Comparison of ENCODE assay signal across 9 cellular contexts in the genomic region with DNA sequence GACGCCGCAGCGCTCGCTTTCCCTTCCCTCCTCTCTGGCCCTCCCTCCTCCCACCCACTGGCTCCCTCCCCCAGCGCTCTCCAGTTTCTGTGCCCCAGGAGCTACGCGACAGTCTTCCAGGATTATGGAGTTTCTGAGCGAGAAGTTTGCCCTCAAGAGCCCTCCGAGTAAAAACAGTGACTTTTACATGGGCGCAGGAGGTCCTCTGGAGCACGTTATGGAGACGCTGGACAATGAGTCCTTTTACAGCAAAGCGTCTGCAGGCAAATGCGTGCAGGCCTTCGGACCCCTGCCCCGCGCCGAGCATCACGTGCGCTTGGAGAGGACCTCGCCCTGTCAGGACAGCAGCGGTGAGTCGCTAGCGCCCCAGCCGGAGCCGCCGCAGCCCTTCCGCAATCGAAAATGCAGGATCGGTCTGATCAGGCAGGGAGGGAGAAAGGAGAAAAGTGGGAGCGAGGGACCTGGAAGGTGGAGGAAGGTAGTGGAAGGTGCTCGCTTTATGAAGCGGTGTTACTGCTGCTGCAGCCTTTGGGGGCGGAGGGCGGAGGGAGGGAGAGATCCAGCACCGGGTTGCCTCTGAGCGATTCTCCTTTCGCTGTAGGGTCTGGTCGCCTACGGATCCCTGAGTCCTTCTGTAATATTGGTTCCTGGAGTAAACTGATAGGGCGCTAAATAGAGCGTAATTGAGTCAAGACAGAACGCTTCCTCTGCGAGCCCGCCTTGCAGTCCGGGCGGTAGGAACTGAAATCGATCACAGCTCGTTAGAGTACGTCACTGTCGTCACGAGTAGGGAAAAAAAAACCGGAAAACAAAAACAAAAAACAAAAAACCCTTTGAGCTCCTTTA. TPM values are rescaled to one million over a fixed set of nuclear protein-coding genes. Genes with fewer than 3 reads are reported as not detected.
DNase-seq lines count a peak whose midpoint lies in the region; ATAC-seq and TF ChIP-seq lines count a peak whose summit lies in the region.
"Had no signal": no experiment of that assay in that cellular context is flagged by ENCODE, and none has a peak within 500 bp of the region (broad histone marks: within the 10 kb centered on the region; RNA-seq: fewer than 3 reads in every experiment).

A gene (plus strand): TSS at position 83 of the 846 bp plus-strand sequence. CDS start 42 bp downstream, at position 125.

- no peak for ATAC-seq in activated T-cell treated with anti-CD3 and anti-CD28 coated beads, Interleukin-2, amount 50 U/mL, for 4 hours
- no peak for ATAC-seq in activated naive CD8-positive, alpha-beta T cell treated with anti-CD3 and anti-CD28 coated beads, Interleukin-2, amount 50 U/mL, for 24 hours

- H4K20me1 ChIP-seq in KMS-11 (ENCODE audit: insufficient read depth): no peaks in the 10 kb centered on the region

- H3K27ac ChIP-seq in KMS-11: no peak within 1 kb of the TSS
- H3K27ac ChIP-seq in spleen: no peak within 1 kb of the TSS
- H3K27ac ChIP-seq in caudate nucleus (ENCODE audit: low read depth, low read length): no peak within 1 kb of the TSS

- no peaks in the 10 kb centered on the region for H3K9me3 Mint-ChIP-seq in activated T-cell treated with anti-CD3 and anti-CD28 coated beads, Interleukin-2, amount 50 U/mL, for 4 hours
- H3K9me3 Mint-ChIP-seq in activated naive CD8-positive, alpha-beta T cell treated with anti-CD3 and anti-CD28 coated beads, Interleukin-2, amount 50 U/mL, for 24 hours: peaks cover 3% of the 10 kb centered on the region
- H3K9me3 Mint-ChIP-seq: activated naive CD4-positive, alpha-beta T cell treated with anti-CD3 and anti-CD28 coated beads, Interleukin-2, amount 50 U/mL, for 24 hours had no signal

- H3K4me3 Mint-ChIP-seq in activated T-cell treated with anti-CD3 and anti-CD28 coated beads, Interleukin-2, amount 50 U/mL, for 4 hours: peak within 1 kb of the TSS; percentile 35
- H3K4me3 Mint-ChIP-seq in activated naive CD8-positive, alpha-beta T cell treated with anti-CD3 and anti-CD28 coated beads, Interleukin-2, amount 50 U/mL, for 24 hours: peak within 1 kb of the TSS; percentile 57
- H3K4me3 Mint-ChIP-seq: activated naive CD4-positive, alpha-beta T cell treated with anti-CD3 and anti-CD28 coated beads, Interleukin-2, amount 50 U/mL, for 24 hours had no signal

- no peak within 1 kb of the TSS for H3K4me3 ChIP-seq in KMS-11 (IDR thresholded peaks at IDR 0.05; ENCODE audit: insufficient read depth, low read depth, low read length)
- H3K4me3 ChIP-seq in iPS-15b (ENCODE audit: low read depth, low read length): peak within 1 kb of the TSS; percentile 88
- H3K4me3 ChIP-seq in spleen: peak within 1 kb of the TSS; percentile 8 to 64 (median 30)

- H3K9me3 ChIP-seq in iPS-15b (ENCODE audit: control insufficient read depth, insufficient read depth, low read length) (no peaks in the 10 kb centered on the region), spleen (peaks cover 0 to 7% (median 0%) of the 10 kb centered on the region in 8 donors)

- peak within 1 kb of the TSS; percentile 23; the same call in 1 of the 2 replicates for H3K4me2 ChIP-seq in KMS-11

- H3K36me3 Mint-ChIP-seq in activated T-cell treated with anti-CD3 and anti-CD28 coated beads, Interleukin-2, amount 50 U/mL, for 4 hours (ENCODE audit: insufficient read depth): no peaks in the 10 kb centered on the region
- no peaks in the 10 kb centered on the region for H3K36me3 Mint-ChIP-seq in activated naive CD8-positive, alpha-beta T cell treated with anti-CD3 and anti-CD28 coated beads, Interleukin-2, amount 50 U/mL, for 24 hours (ENCODE audit: low read depth)
- H3K36me3 Mint-ChIP-seq: activated naive CD4-positive, alpha-beta T cell treated with anti-CD3 and anti-CD28 coated beads, Interleukin-2, amount 50 U/mL, for 24 hours had no signal

- peak within 1 kb of the TSS; percentile 17; the same call in 1 of the 2 replicates for H3K9ac ChIP-seq in KMS-11
- H3K9ac ChIP-seq in iPS-15b (ENCODE audit: low read depth, low read length): peak within 1 kb of the TSS; percentile 71

- no peak for TF ChIP-seq POLR2A in spleen (IDR thresholded peaks at IDR 0.05)

- no peak within 1 kb of the TSS for H3K27ac Mint-ChIP-seq in activated naive CD8-positive, alpha-beta T cell treated with anti-CD3 and anti-CD28 coated beads, Interleukin-2, amount 50 U/mL, for 24 hours
- H3K27ac Mint-ChIP-seq: activated naive CD4-positive, alpha-beta T cell treated with anti-CD3 and anti-CD28 coated beads, Interleukin-2, amount 50 U/mL, for 24 hours had no signal

- peaks cover 50% of the 10 kb centered on the region for H3K27me3 Mint-ChIP-seq in activated T-cell treated with anti-CD3 and anti-CD28 coated beads, Interleukin-2, amount 50 U/mL, for 4 hours (ENCODE audit: low read depth)
- peaks cover 61% of the 10 kb centered on the region for H3K27me3 Mint-ChIP-seq in activated naive CD8-positive, alpha-beta T cell treated with anti-CD3 and anti-CD28 coated beads, Interleukin-2, amount 50 U/mL, for 24 hours

- H3K36me3 ChIP-seq in KMS-11 (ENCODE audit: insufficient read depth): no peaks in the 10 kb centered on the region
- no peaks in the 10 kb centered on the region for H3K36me3 ChIP-seq in iPS-15b (ENCODE audit: control insufficient read depth, insufficient read depth, low read length)
- H3K36me3 ChIP-seq in spleen: no peaks in the 10 kb centered on the region

- no peak for DNase-seq in activated T-cell treated with anti-CD3 and anti-CD28 coated beads, Interleukin-2, amount 50 U/mL, for 4 hours
- DNase-seq in activated T-cell treated with anti-CD3 and anti-CD28 coated beads, Interleukin-2, amount 50 U/mL, for 48 hours: no peak
- DNase-seq in activated naive CD8-positive, alpha-beta T cell treated with anti-CD3 and anti-CD28 coated beads, Interleukin-2, amount 50 U/mL, for 24 hours: no peak
- DNase-seq in spleen (peak; percentile 70), caudate nucleus (lab: John Stamatoyannopoulos, UW) (no peak), NOMO-1 treated with DMSO at 0.1 percent for 48 hours (lab: John Stamatoyannopoulos, UW; ENCODE audit: unreplicated experiment) (no peak)

- H2AFZ ChIP-seq in KMS-11 (ENCODE audit: low read depth): peak within 1 kb of the TSS; percentile 54; the same call in 1 of the 2 replicates

- H3K4me1 ChIP-seq in KMS-11 (ENCODE audit: low read depth, poor library complexity, severe bottlenecking): peaks cover 5% of the 10 kb centered on the region
- peaks cover 2% of the 10 kb centered on the region for H3K4me1 ChIP-seq in iPS-15b (ENCODE audit: control insufficient read depth, insufficient read depth, low read length)
- peaks cover 0 to 26% (median 21%) of the 10 kb centered on the region in 6 donors for H3K4me1 ChIP-seq in spleen

- intact Hi-C loops in spleen (cut with DNase I; ENCODE audit: low total_unique reads): no loop called here

- peaks cover 8% of the 10 kb centered on the region for H3K4me1 Mint-ChIP-seq in activated T-cell treated with anti-CD3 and anti-CD28 coated beads, Interleukin-2, amount 50 U/mL, for 4 hours (ENCODE audit: low read depth)
- peaks cover 6% of the 10 kb centered on the region for H3K4me1 Mint-ChIP-seq in activated naive CD8-positive, alpha-beta T cell treated with anti-CD3 and anti-CD28 coated beads, Interleukin-2, amount 50 U/mL, for 24 hours
- H3K4me1 Mint-ChIP-seq: activated naive CD4-positive, alpha-beta T cell treated with anti-CD3 and anti-CD28 coated beads, Interleukin-2, amount 50 U/mL, for 24 hours had no signal

- WGBS in spleen, 5 donors: 2 to 7% (median 3%) methylated on average over 52 to 53 of the region's 53 CpGs

- no peak for TF ChIP-seq CTCF in KMS-11 (conservative IDR thresholded peaks at IDR 0.05; ENCODE audit: low read depth, low read length)
- TF ChIP-seq CTCF in spleen (IDR thresholded peaks at IDR 0.05 in 8 of 11, conservative IDR thresholded peaks at IDR 0.05 in 3 of 11): no peak

- H3K27me3 ChIP-seq in KMS-11 (ENCODE audit: insufficient read depth, low read depth) (no peaks in the 10 kb centered on the region), iPS-15b (ENCODE audit: control insufficient read depth, insufficient read depth, low read length) (peaks cover 41% of the 10 kb centered on the region), spleen (replicated peaks in 1 of 7) (peaks cover 5 to 100% (median 90%) of the 10 kb centered on the region in 7 donors)

- no peaks in the 10 kb centered on the region for H3K79me2 ChIP-seq in KMS-11 (ENCODE audit: insufficient read depth, low read depth)

RNA-seq across cellular contexts. Expression of the gene that starts here (rescaled TPM):
- total RNA-seq in activated T-cell treated with anti-CD3 and anti-CD28 coated beads, Interleukin-2, amount 50 U/mL, for 4 hours: not detected
- not detected for total RNA-seq in spleen
- polyA plus RNA-seq in spleen: not detected

Comparison
In these comparisons a context has a peak if more than half of its experiments do, and no peak if none do; other contexts are left out.
1. Peak in DNase-seq and H3K4me3 ChIP-seq in spleen; RNA of the gene not detected or under 1 TPM.